Comparison of ENCODE assay signal across 1 cellular context in the genomic region with DNA sequence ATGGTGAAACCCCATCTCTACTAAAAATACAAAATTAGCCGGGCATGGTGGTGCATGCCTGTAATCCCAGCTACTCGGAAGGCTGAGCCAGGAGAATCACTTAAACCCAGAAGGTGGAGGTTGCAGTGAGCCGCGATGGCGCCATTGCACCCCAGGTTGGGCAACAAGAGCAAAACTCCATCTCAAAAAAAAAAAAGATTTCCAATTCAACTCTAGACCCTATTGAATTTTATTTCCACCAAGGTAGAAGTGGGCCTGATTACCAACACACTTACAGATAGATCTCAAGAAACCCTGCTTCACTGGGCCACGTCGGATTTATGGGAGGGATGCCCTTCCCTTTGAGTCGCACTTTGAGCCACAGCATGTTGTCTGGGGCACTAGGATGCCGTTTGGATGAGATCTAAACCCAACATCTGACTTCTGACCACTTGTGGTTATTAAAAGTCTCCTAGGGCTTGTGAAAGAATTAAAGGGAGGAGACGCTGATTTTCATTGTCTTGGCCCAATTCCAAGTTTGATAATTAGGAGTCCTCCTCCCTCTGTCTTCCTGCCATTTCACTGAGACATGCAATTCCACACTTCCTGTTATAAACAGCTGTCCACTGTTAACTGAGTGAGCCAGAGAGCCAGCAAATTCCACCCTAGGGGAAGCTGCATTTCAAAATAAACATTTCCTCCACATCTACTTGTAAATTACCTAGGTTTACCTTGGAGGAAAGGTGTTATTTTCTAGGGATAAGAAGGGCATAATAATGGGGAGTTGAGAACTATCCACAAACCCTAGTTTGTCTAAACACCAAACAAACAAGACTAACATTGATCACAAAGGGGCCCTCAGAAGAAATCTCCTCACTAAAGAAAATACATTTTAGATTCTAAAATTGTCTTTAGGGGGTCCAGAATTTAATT.
A peak's percentile ranks its signal among the peaks of the same experiment; 100 is the strongest.
TF ChIP-seq lines count a peak whose summit lies in the region.

No MANE protein-coding gene starts in this region.

TF ChIP-seq in K562, 482 proteins besides CTCF, POLR2A, EP300 and RAD21 (continued from another document and continues in another):
- TF ChIP-seq, protein P1, sequence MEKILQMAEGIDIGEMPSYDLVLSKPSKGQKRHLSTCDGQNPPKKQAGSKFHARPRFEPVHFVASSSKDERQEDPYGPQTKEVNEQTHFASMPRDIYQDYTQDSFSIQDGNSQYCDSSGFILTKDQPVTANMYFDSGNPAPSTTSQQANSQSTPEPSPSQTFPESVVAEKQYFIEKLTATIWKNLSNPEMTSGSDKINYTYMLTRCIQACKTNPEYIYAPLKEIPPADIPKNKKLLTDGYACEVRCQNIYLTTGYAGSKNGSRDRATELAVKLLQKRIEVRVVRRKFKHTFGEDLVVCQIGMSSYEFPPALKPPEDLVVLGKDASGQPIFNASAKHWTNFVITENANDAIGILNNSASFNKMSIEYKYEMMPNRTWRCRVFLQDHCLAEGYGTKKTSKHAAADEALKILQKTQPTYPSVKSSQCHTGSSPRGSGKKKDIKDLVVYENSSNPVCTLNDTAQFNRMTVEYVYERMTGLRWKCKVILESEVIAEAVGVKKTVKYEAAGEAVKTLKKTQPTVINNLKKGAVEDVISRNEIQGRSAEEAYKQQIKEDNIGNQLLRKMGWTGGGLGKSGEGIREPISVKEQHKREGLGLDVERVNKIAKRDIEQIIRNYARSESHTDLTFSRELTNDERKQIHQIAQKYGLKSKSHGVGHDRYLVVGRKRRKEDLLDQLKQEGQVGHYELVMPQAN (IDR thresholded peaks at IDR 0.05; ENCODE audit: borderline replicate concordance) = no peak
- TF ChIP-seq CBX3 (IDR thresholded peaks at IDR 0.05; ENCODE audit: borderline replicate concordance in 1 of 2, low read length in 2 of 2) (no peak), ESRRB (CRISPR knock-in tag; IDR thresholded peaks at IDR 0.05; ENCODE audit: borderline replicate concordance) (no peak), NCOA4 (IDR thresholded peaks at IDR 0.05; ENCODE audit: partially characterized antibody) (no peak), ZNF444 (CRISPR knock-in tag; IDR thresholded peaks at IDR 0.05) (no peak), MAZ (CRISPR knock-in tag; conservative IDR thresholded peaks at IDR 0.05 in 1 of 2, IDR thresholded peaks at IDR 0.05 in 1 of 2) (no peak), NR2F6 (CRISPR knock-in tag; IDR thresholded peaks at IDR 0.05) (no peak), ZBTB17 (CRISPR knock-in tag; IDR thresholded peaks at IDR 0.05) (no peak), SPI1 (IDR thresholded peaks at IDR 0.05; ENCODE audit: borderline replicate concordance, low read depth, low read length) (peak; percentile 83), SOX6 (IDR thresholded peaks at IDR 0.05) (peak; percentile 72; the same call in 1 of the 2 replicates), MTF1 (CRISPR knock-in tag; IDR thresholded peaks at IDR 0.05; ENCODE audit: borderline replicate concordance) (no peak), FOXM1 (IDR thresholded peaks at IDR 0.05; ENCODE audit: low read depth) (no peak), FOXM1 (CRISPR knock-in tag; IDR thresholded peaks at IDR 0.05; ENCODE audit: low read depth) (no peak), JUNB (CRISPR knock-in tag; conservative IDR thresholded peaks at IDR 0.05) (no peak), BACH1 (tag; IDR thresholded peaks at IDR 0.05) (peak; percentile 13; the same call in 1 of the 2 replicates), SRSF3 (IDR thresholded peaks at IDR 0.05; ENCODE audit: insufficient read depth, low read length) (no peak), SIX5 (IDR thresholded peaks at IDR 0.05; ENCODE audit: borderline replicate concordance in 1 of 2, insufficient read depth in 1 of 2, low read depth in 1 of 2, low read length in 2 of 2) (no peak), ILF3 (IDR thresholded peaks at IDR 0.05; ENCODE audit: borderline replicate concordance) (no peak), PCBP2 (IDR thresholded peaks at IDR 0.05; ENCODE audit: low read depth, low read length, poor library complexity, severe bottlenecking) (no peak), POLR3A (IDR thresholded peaks at IDR 0.05; ENCODE audit: borderline replicate concordance, extremely low read depth, insufficient read depth, insufficient read length) (no peak), GABPB2 (CRISPR knock-in tag; conservative IDR thresholded peaks at IDR 0.05) (no peak), ERF (CRISPR knock-in tag; IDR thresholded peaks at IDR 0.05) (no peak), LARP7 (IDR thresholded peaks at IDR 0.05) (no peak), ZNF586 (CRISPR knock-in tag; conservative IDR thresholded peaks at IDR 0.05) (no peak), MAFG (tag; conservative IDR thresholded peaks at IDR 0.05) (no peak), XRCC4 (IDR thresholded peaks at IDR 0.05; ENCODE audit: extremely low read depth, insufficient read depth, insufficient read length) (no peak), ZNF217 (CRISPR knock-in tag; IDR thresholded peaks at IDR 0.05) (no peak), C11orf30 (IDR thresholded peaks at IDR 0.05; ENCODE audit: low read depth) (no peak)
- TF ChIP-seq, protein P2, sequence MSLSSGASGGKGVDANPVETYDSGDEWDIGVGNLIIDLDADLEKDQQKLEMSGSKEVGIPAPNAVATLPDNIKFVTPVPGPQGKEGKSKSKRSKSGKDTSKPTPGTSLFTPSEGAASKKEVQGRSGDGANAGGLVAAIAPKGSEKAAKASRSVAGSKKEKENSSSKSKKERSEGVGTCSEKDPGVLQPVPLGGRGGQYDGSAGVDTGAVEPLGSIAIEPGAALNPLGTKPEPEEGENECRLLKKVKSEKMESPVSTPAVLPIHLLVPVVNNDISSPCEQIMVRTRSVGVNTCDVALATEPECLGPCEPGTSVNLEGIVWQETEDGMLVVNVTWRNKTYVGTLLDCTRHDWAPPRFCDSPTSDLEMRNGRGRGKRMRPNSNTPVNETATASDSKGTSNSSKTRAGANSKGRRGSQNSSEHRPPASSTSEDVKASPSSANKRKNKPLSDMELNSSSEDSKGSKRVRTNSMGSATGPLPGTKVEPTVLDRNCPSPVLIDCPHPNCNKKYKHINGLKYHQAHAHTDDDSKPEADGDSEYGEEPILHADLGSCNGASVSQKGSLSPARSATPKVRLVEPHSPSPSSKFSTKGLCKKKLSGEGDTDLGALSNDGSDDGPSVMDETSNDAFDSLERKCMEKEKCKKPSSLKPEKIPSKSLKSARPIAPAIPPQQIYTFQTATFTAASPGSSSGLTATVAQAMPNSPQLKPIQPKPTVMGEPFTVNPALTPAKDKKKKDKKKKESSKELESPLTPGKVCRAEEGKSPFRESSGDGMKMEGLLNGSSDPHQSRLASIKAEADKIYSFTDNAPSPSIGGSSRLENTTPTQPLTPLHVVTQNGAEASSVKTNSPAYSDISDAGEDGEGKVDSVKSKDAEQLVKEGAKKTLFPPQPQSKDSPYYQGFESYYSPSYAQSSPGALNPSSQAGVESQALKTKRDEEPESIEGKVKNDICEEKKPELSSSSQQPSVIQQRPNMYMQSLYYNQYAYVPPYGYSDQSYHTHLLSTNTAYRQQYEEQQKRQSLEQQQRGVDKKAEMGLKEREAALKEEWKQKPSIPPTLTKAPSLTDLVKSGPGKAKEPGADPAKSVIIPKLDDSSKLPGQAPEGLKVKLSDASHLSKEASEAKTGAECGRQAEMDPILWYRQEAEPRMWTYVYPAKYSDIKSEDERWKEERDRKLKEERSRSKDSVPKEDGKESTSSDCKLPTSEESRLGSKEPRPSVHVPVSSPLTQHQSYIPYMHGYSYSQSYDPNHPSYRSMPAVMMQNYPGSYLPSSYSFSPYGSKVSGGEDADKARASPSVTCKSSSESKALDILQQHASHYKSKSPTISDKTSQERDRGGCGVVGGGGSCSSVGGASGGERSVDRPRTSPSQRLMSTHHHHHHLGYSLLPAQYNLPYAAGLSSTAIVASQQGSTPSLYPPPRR (CRISPR knock-in tag; IDR thresholded peaks at IDR 0.05; ENCODE audit: borderline replicate concordance) = no peak
- TF ChIP-seq, protein P3, sequence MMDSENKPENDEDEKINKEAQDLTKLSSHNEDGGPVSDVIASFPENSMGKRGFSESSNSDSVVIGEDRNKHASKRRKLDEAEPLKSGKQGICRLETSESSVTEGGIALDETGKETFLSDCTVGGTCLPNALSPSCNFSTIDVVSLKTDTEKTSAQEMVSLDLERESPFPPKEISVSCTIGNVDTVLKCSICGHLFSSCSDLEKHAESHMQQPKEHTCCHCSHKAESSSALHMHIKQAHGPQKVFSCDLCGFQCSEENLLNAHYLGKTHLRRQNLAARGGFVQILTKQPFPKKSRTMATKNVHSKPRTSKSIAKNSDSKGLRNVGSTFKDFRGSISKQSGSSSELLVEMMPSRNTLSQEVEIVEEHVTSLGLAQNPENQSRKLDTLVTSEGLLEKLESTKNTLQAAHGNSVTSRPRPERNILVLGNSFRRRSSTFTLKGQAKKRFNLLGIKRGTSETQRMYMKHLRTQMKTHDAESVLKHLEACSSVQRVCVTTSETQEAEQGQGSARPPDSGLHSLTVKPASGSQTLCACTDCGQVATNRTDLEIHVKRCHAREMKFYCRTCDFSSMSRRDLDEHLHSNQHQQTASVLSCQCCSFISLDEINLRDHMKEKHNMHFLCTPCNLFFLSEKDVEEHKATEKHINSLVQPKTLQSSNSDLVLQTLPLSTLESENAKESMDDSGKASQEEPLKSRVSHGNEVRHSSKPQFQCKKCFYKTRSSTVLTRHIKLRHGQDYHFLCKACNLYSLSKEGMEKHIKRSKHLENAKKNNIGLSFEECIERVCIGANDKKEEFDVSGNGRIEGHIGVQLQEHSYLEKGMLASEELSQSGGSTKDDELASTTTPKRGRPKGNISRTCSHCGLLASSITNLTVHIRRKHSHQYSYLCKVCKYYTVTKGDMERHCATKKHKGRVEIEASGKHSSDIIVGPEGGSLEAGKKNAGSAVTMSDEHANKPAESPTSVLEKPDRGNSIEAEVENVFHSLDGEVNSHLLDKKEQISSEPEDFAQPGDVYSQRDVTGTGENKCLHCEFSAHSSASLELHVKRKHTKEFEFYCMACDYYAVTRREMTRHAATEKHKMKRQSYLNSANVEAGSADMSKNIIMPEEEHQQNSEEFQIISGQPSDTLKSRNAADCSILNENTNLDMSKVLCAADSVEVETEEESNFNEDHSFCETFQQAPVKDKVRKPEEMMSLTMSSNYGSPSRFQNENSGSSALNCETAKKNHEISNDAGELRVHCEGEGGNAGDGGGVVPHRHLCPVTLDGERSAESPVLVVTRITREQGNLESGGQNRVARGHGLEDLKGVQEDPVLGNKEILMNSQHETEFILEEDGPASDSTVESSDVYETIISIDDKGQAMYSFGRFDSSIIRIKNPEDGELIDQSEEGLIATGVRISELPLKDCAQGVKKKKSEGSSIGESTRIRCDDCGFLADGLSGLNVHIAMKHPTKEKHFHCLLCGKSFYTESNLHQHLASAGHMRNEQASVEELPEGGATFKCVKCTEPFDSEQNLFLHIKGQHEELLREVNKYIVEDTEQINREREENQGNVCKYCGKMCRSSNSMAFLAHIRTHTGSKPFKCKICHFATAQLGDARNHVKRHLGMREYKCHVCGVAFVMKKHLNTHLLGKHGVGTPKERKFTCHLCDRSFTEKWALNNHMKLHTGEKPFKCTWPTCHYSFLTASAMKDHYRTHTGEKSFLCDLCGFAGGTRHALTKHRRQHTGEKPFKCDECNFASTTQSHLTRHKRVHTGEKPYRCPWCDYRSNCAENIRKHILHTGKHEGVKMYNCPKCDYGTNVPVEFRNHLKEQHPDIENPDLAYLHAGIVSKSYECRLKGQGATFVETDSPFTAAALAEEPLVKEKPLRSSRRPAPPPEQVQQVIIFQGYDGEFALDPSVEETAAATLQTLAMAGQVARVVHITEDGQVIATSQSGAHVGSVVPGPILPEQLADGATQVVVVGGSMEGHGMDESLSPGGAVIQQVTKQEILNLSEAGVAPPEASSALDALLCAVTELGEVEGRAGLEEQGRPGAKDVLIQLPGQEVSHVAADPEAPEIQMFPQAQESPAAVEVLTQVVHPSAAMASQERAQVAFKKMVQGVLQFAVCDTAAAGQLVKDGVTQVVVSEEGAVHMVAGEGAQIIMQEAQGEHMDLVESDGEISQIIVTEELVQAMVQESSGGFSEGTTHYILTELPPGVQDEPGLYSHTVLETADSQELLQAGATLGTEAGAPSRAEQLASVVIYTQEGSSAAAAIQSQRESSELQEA (IDR thresholded peaks at IDR 0.05; ENCODE audit: low read depth) = no peak
- TF ChIP-seq, protein P4, sequence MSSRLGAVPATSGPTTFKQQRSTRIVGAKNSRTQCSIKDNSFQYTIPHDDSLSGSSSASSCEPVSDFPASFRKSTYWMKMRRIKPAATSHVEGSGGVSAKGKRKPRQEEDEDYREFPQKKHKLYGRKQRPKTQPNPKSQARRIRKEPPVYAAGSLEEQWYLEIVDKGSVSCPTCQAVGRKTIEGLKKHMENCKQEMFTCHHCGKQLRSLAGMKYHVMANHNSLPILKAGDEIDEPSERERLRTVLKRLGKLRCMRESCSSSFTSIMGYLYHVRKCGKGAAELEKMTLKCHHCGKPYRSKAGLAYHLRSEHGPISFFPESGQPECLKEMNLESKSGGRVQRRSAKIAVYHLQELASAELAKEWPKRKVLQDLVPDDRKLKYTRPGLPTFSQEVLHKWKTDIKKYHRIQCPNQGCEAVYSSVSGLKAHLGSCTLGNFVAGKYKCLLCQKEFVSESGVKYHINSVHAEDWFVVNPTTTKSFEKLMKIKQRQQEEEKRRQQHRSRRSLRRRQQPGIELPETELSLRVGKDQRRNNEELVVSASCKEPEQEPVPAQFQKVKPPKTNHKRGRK (tag; IDR thresholded peaks at IDR 0.05) = no peak
- TF ChIP-seq, protein P5, sequence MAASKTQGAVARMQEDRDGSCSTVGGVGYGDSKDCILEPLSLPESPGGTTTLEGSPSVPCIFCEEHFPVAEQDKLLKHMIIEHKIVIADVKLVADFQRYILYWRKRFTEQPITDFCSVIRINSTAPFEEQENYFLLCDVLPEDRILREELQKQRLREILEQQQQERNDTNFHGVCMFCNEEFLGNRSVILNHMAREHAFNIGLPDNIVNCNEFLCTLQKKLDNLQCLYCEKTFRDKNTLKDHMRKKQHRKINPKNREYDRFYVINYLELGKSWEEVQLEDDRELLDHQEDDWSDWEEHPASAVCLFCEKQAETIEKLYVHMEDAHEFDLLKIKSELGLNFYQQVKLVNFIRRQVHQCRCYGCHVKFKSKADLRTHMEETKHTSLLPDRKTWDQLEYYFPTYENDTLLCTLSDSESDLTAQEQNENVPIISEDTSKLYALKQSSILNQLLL (CRISPR knock-in tag; IDR thresholded peaks at IDR 0.05; ENCODE audit: borderline replicate concordance) = no peak
- TF ChIP-seq, protein P6, sequence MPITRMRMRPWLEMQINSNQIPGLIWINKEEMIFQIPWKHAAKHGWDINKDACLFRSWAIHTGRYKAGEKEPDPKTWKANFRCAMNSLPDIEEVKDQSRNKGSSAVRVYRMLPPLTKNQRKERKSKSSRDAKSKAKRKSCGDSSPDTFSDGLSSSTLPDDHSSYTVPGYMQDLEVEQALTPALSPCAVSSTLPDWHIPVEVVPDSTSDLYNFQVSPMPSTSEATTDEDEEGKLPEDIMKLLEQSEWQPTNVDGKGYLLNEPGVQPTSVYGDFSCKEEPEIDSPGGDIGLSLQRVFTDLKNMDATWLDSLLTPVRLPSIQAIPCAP (CRISPR knock-in tag; IDR thresholded peaks at IDR 0.05; ENCODE audit: borderline replicate concordance) = no peak
- TF ChIP-seq, protein P7, sequence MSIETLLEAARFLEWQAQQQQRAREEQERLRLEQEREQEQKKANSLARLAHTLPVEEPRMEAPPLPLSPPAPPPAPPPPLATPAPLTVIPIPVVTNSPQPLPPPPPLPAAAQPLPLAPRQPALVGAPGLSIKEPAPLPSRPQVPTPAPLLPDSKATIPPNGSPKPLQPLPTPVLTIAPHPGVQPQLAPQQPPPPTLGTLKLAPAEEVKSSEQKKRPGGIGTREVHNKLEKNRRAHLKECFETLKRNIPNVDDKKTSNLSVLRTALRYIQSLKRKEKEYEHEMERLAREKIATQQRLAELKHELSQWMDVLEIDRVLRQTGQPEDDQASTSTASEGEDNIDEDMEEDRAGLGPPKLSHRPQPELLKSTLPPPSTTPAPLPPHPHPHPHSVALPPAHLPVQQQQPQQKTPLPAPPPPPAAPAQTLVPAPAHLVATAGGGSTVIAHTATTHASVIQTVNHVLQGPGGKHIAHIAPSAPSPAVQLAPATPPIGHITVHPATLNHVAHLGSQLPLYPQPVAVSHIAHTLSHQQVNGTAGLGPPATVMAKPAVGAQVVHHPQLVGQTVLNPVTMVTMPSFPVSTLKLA (conservative IDR thresholded peaks at IDR 0.05) = 0 out of 4 replicates have a peak, but pooled peaks of 1 of the 2 experiments have one; percentile 22
